In genomic region chr12:49058366-49059062, GRCh38 we compare ENCODE assay signal across 9 cellular contexts. TPM values are rescaled to one million over a fixed set of nuclear protein-coding genes. Genes with fewer than 3 reads are reported as not detected.
DNase-seq lines count a peak whose midpoint lies in the region; ATAC-seq, FAIRE-seq and TF ChIP-seq lines count a peak whose summit lies in the region.
"Had no signal": no experiment of that assay in that cellular context is flagged by ENCODE, and none has a peak within 500 bp of the region (broad histone marks: within the 10 kb centered on the region; RNA-seq: fewer than 3 reads in every experiment).

No MANE protein-coding gene starts in this region.

- DNase-seq in GM23338 (ENCODE audit: low spot score) (no peak), T-cell (no peak), H54 (ENCODE audit: insufficient read length, low spot score) (no peak), NCI-H1105 (lab: John Stamatoyannopoulos, UW) (no peak), hypothalamus (lab: John Stamatoyannopoulos, UW) (no peak)
- DNase-seq: NCI-H1694 had no signal

- H3F3A ChIP-seq in GM23338 (replicated peaks; ENCODE audit: low read depth) = no peaks in the 10 kb centered on the region

- peak overlapping the region; percentile 98 for H3K4me2 ChIP-seq in GM23338

- no peaks in the 10 kb centered on the region for H3K9me3 ChIP-seq in gastroesophageal sphincter

- peaks cover 63% of the 10 kb centered on the region for H3K79me2 ChIP-seq in GM23338 (replicated peaks; ENCODE audit: insufficient read depth)

- no peaks in the 10 kb centered on the region for H3K9me2 ChIP-seq in GM23338 (ENCODE audit: insufficient read depth)

- TF ChIP-seq POLR2A in gastroesophageal sphincter (IDR thresholded peaks at IDR 0.05) (no peak), H54 (IDR thresholded peaks at IDR 0.05; ENCODE audit: low read depth, low read length) (no peak)

- H3K9me3 Mint-ChIP-seq in GM23338 (no peaks in the 10 kb centered on the region), T-cell (no peaks in the 10 kb centered on the region)

- POLR2A ChIA-PET in T-cell (lab: Charles Lee) = interaction anchor here in 1 of 2 donors (0.6 kb wide), 2 partner anchors 118 to 198 kb away, joined by 4 read pairs; no protein-coding TSS in a partner anchor

- no peak overlapping the region for H3K27ac Mint-ChIP-seq in GM23338
- H3K27ac Mint-ChIP-seq in T-cell = peak overlapping the region; percentile 84 to 90

- peaks cover 48% of the 10 kb centered on the region for H4K20me1 ChIP-seq in GM23338 (replicated peaks; ENCODE audit: insufficient read depth)

- CTCF ChIA-PET in T-cell (lab: Charles Lee) = interaction anchor here (0.5 to 1.8 kb wide), 3 partner anchors 11 to 198 kb away, joined by 4 to 11 read pairs (median 6); partner anchors contain the start of gene RHEBL1 (in 1 of the 2)

- TF ChIP-seq EP300 in gastroesophageal sphincter (IDR thresholded peaks at IDR 0.05) = no peak

- H3K27ac ChIP-seq in GM23338 (ENCODE audit: low read depth) = no peak overlapping the region
- peak overlapping the region in 3 of 4 donors; percentile 93 to 99 (median 94) for H3K27ac ChIP-seq in gastroesophageal sphincter
- H3K27ac ChIP-seq in skin epidermis = peak overlapping the region; percentile 36 to 100 (median 99)

- peaks cover 29% of the 10 kb centered on the region for H3K4me1 ChIP-seq in GM23338 (ENCODE audit: insufficient read depth)
- H3K4me1 ChIP-seq in gastroesophageal sphincter = peaks cover 0 to 62% (median 37%) of the 10 kb centered on the region in 3 donors

- H3K4me3 ChIP-seq in GM23338 (peak overlapping the region; percentile 99), gastroesophageal sphincter (peak overlapping the region; percentile 75 to 99), skin epidermis (peak overlapping the region; percentile 76 to 97 (median 93))

- H3K4me1 Mint-ChIP-seq in GM23338 = peaks cover 48% of the 10 kb centered on the region
- H3K4me1 Mint-ChIP-seq in T-cell = peaks cover 54 to 64% (median 60%) of the 10 kb centered on the region in 3 donors

- WGBS in gastroesophageal sphincter (ENCODE audit: low coverage in 1 of 2), 2 donors = 4% methylated on average over 4 of the region's 5 CpGs; no CpG with 5 or more reads in 1 of the 2 donors

- peaks cover 9% of the 10 kb centered on the region; the same call in 1 of the 2 replicates for H3K36me3 ChIP-seq in GM23338 (ENCODE audit: insufficient read depth)
- H3K36me3 ChIP-seq in gastroesophageal sphincter = peaks cover 0 to 19% of the 10 kb centered on the region in 2 donors

- FAIRE-seq in H54 (lab: Jason Lieb, UNC) = no peak

- H3K4me3 Mint-ChIP-seq in GM23338 (peak overlapping the region; percentile 97), T-cell (peak overlapping the region; percentile 90 to 94 (median 94))

- no peak for ATAC-seq in GM23338
- no peak for ATAC-seq in T-cell (replicated peaks in 1 of 4)
- ATAC-seq in gastroesophageal sphincter = no peak
- ATAC-seq in HG03175 (IDR thresholded peaks at IDR 0.05; ENCODE audit: unreplicated experiment) = no peak

- no peaks in the 10 kb centered on the region for H3K27me3 ChIP-seq in GM23338 (ENCODE audit: insufficient read depth)
- H3K27me3 ChIP-seq in gastroesophageal sphincter = no peaks in the 10 kb centered on the region

- H3K36me3 Mint-ChIP-seq in GM23338 (ENCODE audit: low read depth) (peaks cover 25% of the 10 kb centered on the region), T-cell (peaks cover 17% of the 10 kb centered on the region)

- peaks cover 24% of the 10 kb centered on the region for H3K27me3 Mint-ChIP-seq in GM23338 (ENCODE audit: insufficient read depth, low read depth, poor library complexity)
- H3K27me3 Mint-ChIP-seq in T-cell = no peaks in the 10 kb centered on the region

- no peak overlapping the region for H2AFZ ChIP-seq in GM23338

- TF ChIP-seq CTCF in GM23338 (conservative IDR thresholded peaks at IDR 0.05; ENCODE audit: low read depth in 2 of 2) = no peak
- TF ChIP-seq CTCF in gastroesophageal sphincter (IDR thresholded peaks at IDR 0.05) = no peak

TF ChIP-seq in GM23338, 12 proteins besides CTCF, POLR2A, EP300 and RAD21 (continues in another document):
- TF ChIP-seq CREB1 (CRISPR knock-in tag; IDR thresholded peaks at IDR 0.05; ENCODE audit: low read depth) (no peak), JUNB (IDR thresholded peaks at IDR 0.05; ENCODE audit: unreplicated experiment) (no peak), STAT1 (IDR thresholded peaks at IDR 0.05; ENCODE audit: unreplicated experiment) (no peak), ZNF331 (CRISPR knock-in tag; IDR thresholded peaks at IDR 0.05; ENCODE audit: low read depth) (no peak), ZNF114 (CRISPR knock-in tag; IDR thresholded peaks at IDR 0.05) (no peak), EZH2 (IDR thresholded peaks at IDR 0.05; ENCODE audit: low read depth, unreplicated experiment) (no peak), POLR2AphosphoS5 (IDR thresholded peaks at IDR 0.05; ENCODE audit: low read depth) (no peak), EZH2phosphoT487 (IDR thresholded peaks at IDR 0.05; ENCODE audit: unreplicated experiment) (no peak), REST (IDR thresholded peaks at IDR 0.05; ENCODE audit: unreplicated experiment) (no peak)

RNA-seq across cellular contexts. Expression of gene KMT2D, which starts 2.1 kb away (rescaled TPM):
- 86.1 and 120 TPM in 2 replicates for total RNA-seq in GM23338 (2014; rRNA removed; shearing (Covaris generic))
- polyA plus RNA-seq in GM23338 (2016; fragmentation: Nextera tagmentation; extraction: Ambion mirVana) = 17.6 and 18.3 TPM in 2 replicates
- total RNA-seq in T-cell = 100 to 1,000 TPM; 135 to 161 (median 152) TPM
- total RNA-seq in gastroesophageal sphincter = 10 to 100 TPM; 23.6 to 75.0 (median 53.8) TPM

RNA-seq across cellular contexts. Expression of gene RHEBL1, which starts 11.3 kb away (rescaled TPM):
- total RNA-seq in GM23338 (2014; rRNA removed; shearing (Covaris generic)) = 6.7 and 11.8 TPM in 2 replicates
- 9.4 and 10.7 TPM in 2 replicates for polyA plus RNA-seq in GM23338 (2016; fragmentation: Nextera tagmentation; extraction: Ambion mirVana)
- total RNA-seq in T-cell = 1 to 10 TPM; 2.3 to 5.3 (median 2.5) TPM
- under 1 TPM in 1 of 4 donors, not detected in 3; 0.35 TPM for total RNA-seq in gastroesophageal sphincter

RNA-seq across cellular contexts. Expression of gene DHH, which starts 36.1 kb away (rescaled TPM):
- total RNA-seq in GM23338 (2014; rRNA removed; shearing (Covaris generic)) = not detected in 2 replicates
- 0.09 TPM in 1 of 2 replicates, not detected in the other for polyA plus RNA-seq in GM23338 (2016; fragmentation: Nextera tagmentation; extraction: Ambion mirVana)
- total RNA-seq in T-cell (under 1 TPM; 0.12 to 0.45 (median 0.38) TPM), gastroesophageal sphincter (1 to 10 TPM in 2 of 4 donors, under 1 TPM in 2; 0.54 to 1.2 (median 0.85) TPM)

RNA-seq across cellular contexts. Expression of gene PRKAG1, which starts 39.9 kb away (rescaled TPM):
- total RNA-seq in GM23338 (2014; rRNA removed; shearing (Covaris generic)) = 27.2 and 35.4 TPM in 2 replicates
- 19.1 and 19.9 TPM in 2 replicates for polyA plus RNA-seq in GM23338 (2016; fragmentation: Nextera tagmentation; extraction: Ambion mirVana)
- total RNA-seq in T-cell = 10 to 100 TPM; 42.5 to 54.6 (median 48.3) TPM
- total RNA-seq in gastroesophageal sphincter = 10 to 100 TPM; 55.9 to 79.9 (median 64.2) TPM

RNA-seq across cellular contexts. Expression of gene LMBR1L, which starts 52.1 kb away (rescaled TPM):
- total RNA-seq in GM23338 (2014; rRNA removed; shearing (Covaris generic)) = 33.9 and 57.0 TPM in 2 replicates
- 19.8 and 24.3 TPM in 2 replicates for polyA plus RNA-seq in GM23338 (2016; fragmentation: Nextera tagmentation; extraction: Ambion mirVana)
- 100 to 1,000 TPM; 159 to 302 (median 224) TPM for total RNA-seq in T-cell
- 10 to 100 TPM; 17.6 to 77.5 (median 37.5) TPM for total RNA-seq in gastroesophageal sphincter
